In the genomic region with DNA sequence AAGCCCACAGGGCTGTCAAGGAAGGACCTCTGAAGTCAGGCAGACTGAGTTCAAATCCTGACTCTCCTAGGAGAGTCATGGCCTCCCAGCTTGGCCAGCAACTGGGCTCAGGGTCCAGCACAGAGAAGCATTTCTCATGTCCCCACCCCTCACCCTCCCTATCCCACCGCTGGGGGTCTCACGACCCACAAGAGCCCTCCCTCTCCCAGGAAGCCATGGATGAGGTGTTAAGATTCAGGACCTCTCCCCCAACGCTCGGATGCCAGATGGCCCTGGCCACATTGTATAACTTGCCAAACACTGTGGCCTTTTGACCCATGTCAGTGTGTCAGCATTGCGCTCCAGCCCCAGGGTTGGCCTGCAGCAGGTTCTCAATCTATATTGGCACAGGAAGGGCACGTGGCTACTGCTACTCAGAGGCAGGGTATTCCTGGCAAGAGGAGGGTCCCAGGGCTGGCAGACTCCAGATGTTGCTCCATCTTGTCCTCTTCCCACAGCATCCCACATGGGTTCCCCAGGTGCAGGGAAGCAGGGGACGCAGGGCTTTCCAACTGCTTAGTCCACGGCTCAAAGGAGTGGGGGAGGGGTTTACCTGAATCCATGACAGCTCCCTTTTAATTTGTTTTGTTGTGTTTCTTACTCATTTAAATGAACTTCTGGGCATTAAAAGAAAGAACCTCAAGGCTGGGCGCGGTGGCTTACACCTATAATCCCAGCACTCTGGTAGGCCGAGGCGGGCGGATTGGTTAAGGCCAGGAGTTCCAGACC, we compare ENCODE assay signal across 10 cellular contexts. TPM values are rescaled to one million over a fixed set of nuclear protein-coding genes. Genes with fewer than 3 reads are reported as not detected.
DNase-seq lines count a peak whose midpoint lies in the region; ATAC-seq and TF ChIP-seq lines count a peak whose summit lies in the region.
"Had no signal": no experiment of that assay in that cellular context is flagged by ENCODE, and none has a peak within 500 bp of the region (broad histone marks: within the 10 kb centered on the region; RNA-seq: fewer than 3 reads in every experiment).

No MANE protein-coding gene starts in this region.

- in situ Hi-C loops in IMR-90 (cut with MboI; ENCODE audit: low sequenced_read_pairs), result no loop called here

- H3K9ac ChIP-seq in IMR-90 (ENCODE audit: low read depth, low read length), result no peak overlapping the region
- no peak overlapping the region for H3K9ac ChIP-seq in parathyroid adenoma

- H3K27ac Mint-ChIP-seq in CD8-positive, alpha-beta T cell, result peak overlapping the region; percentile 45
- H3K27ac Mint-ChIP-seq in central memory CD8-positive, alpha-beta T cell (ENCODE audit: low read depth), result no peak overlapping the region

- peak overlapping the region; percentile 12; the same call in 1 of the 2 replicates for H4K5ac ChIP-seq in IMR-90 (ENCODE audit: low read depth, low read length)

- DNase-seq in CD8-positive, alpha-beta T cell, result no peak
- DNase-seq in IMR-90, result no peak
- no peak for DNase-seq in central memory CD8-positive, alpha-beta T cell (ENCODE audit: low spot score in 2 of 2)
- DNase-seq in kidney tubule cell (ENCODE audit: low spot score), result no peak
- DNase-seq: amniotic stem cell, DMS153, SHP77 treated with DMSO at 0.1 percent for 48 hours had no signal

- H3K4me2 ChIP-seq in IMR-90 (ENCODE audit: low read depth, low read length), result no peak overlapping the region; the same call in 1 of the 2 replicates
- no peak overlapping the region for H3K4me2 ChIP-seq in parathyroid adenoma (ENCODE audit: low read length)

- peaks cover under 1% of the 10 kb centered on the region for H3K36me3 ChIP-seq in CD8-positive, alpha-beta T cell (ENCODE audit: insufficient read depth, low read length)
- peaks cover 45% of the 10 kb centered on the region for H3K36me3 ChIP-seq in IMR-90 (ENCODE audit: control insufficient read depth, insufficient read depth, low read length)
- H3K36me3 ChIP-seq in parathyroid adenoma (ENCODE audit: control insufficient read depth, insufficient read depth, low read length), result no peaks in the 10 kb centered on the region

- H2BK5ac ChIP-seq in IMR-90 (ENCODE audit: low read depth, low read length, poor library complexity, severe bottlenecking), result peak overlapping the region; percentile 72

- H3K4me1 ChIP-seq in CD8-positive, alpha-beta T cell (ENCODE audit: insufficient read depth, low read length), result peaks cover 95% of the 10 kb centered on the region
- H3K4me1 ChIP-seq in IMR-90 (ENCODE audit: control insufficient read depth, insufficient read depth, low read length) (peaks cover 65% of the 10 kb centered on the region), parathyroid adenoma (peaks cover 30% of the 10 kb centered on the region)

- peaks cover 93% of the 10 kb centered on the region for H3K4me1 Mint-ChIP-seq in CD8-positive, alpha-beta T cell (ENCODE audit: low read depth)
- H3K4me1 Mint-ChIP-seq in central memory CD8-positive, alpha-beta T cell, result peaks cover 93% of the 10 kb centered on the region

- H3K4me3 Mint-ChIP-seq in CD8-positive, alpha-beta T cell, result no peak overlapping the region
- H3K4me3 Mint-ChIP-seq in central memory CD8-positive, alpha-beta T cell, result peak overlapping the region; percentile 31

- no TSS peak for BruUV-seq in IMR-90 (replicated peaks; lab: Mats Ljungman, UMichigan)

- H3K23ac ChIP-seq in IMR-90 (ENCODE audit: low read depth, low read length), result peak overlapping the region; percentile 58

- TF ChIP-seq POLR2A in IMR-90 (IDR thresholded peaks at IDR 0.05; ENCODE audit: low read depth, low read length), result no peak

- TF ChIP-seq RAD21 in IMR-90 (IDR thresholded peaks at IDR 0.05; ENCODE audit: low read length), result no peak

- intact Hi-C loops in CD8-positive, alpha-beta T cell (cut with DNase I, micrococcal nuclease), result no loop called here
- intact Hi-C loops in IMR-90 (cut with micrococcal nuclease), result no loop called here

- no peaks in the 10 kb centered on the region for H3K27me3 Mint-ChIP-seq in CD8-positive, alpha-beta T cell (ENCODE audit: low read depth)
- no peaks in the 10 kb centered on the region for H3K27me3 Mint-ChIP-seq in central memory CD8-positive, alpha-beta T cell

- H2AK9ac ChIP-seq in IMR-90 (replicated peaks; ENCODE audit: low read depth, low read length, poor library complexity), result peak overlapping the region; percentile 17

- CTCF ChIA-PET in CD8-positive, alpha-beta T cell (lab: Charles Lee), result interaction anchor here (0.9 to 2.9 kb wide), 2 partner anchors 16 to 125 kb away, joined by 3 to 14 read pairs; no protein-coding TSS in a partner anchor
- CTCF ChIA-PET in IMR-90 (lab: Yijun Ruan, JAX), result no interaction called here

- ATAC-seq in CD8-positive, alpha-beta T cell, result no peak
- no peak for ATAC-seq in IMR-90 (ENCODE audit: low read depth)
- ATAC-seq in central memory CD8-positive, alpha-beta T cell (replicated peaks; ENCODE audit: extremely low read depth, poor library complexity, severe bottlenecking), result no peak
- ATAC-seq in GM19455 (IDR thresholded peaks at IDR 0.05; ENCODE audit: unreplicated experiment), result no peak
- no peak for ATAC-seq in HG02981 (IDR thresholded peaks at IDR 0.05; ENCODE audit: unreplicated experiment)

- peak overlapping the region; percentile 78 for H3K4ac ChIP-seq in IMR-90 (ENCODE audit: low read depth, low read length)

- no peak overlapping the region for H2AFZ ChIP-seq in IMR-90 (replicated peaks; ENCODE audit: low read length, poor library complexity)
- H2AFZ ChIP-seq in parathyroid adenoma, result no peak overlapping the region

- peaks cover 81% of the 10 kb centered on the region for H4K20me1 ChIP-seq in IMR-90 (ENCODE audit: insufficient read depth, low read length)

- H3K27ac ChIP-seq in CD8-positive, alpha-beta T cell (ENCODE audit: low read depth, low read length), result no peak overlapping the region
- H3K27ac ChIP-seq in IMR-90 (ENCODE audit: insufficient read depth, low read length) (peak overlapping the region; percentile 0; the same call in 1 of the 2 replicates), parathyroid adenoma (peak overlapping the region; percentile 7)

- H4K91ac ChIP-seq in IMR-90 (ENCODE audit: insufficient read depth, low read depth, low read length), result peak overlapping the region; percentile 34

- H3K9me3 ChIP-seq in CD8-positive, alpha-beta T cell (ENCODE audit: low read length), result no peaks in the 10 kb centered on the region
- H3K9me3 ChIP-seq in IMR-90 (ENCODE audit: control insufficient read depth, insufficient read depth, low read length), result no peaks in the 10 kb centered on the region
- no peaks in the 10 kb centered on the region for H3K9me3 ChIP-seq in parathyroid adenoma (ENCODE audit: control insufficient read depth, low read length)

- H2BK15ac ChIP-seq in IMR-90 (ENCODE audit: low read depth, low read length), result no peak overlapping the region; the same call in 2 of the 3 replicates

- POLR2A ChIA-PET in CD8-positive, alpha-beta T cell (lab: Charles Lee), result interaction anchor here (0.9 to 1.4 kb wide), 2 partner anchors 17 to 26 kb away, joined by 3 read pairs; no protein-coding TSS in a partner anchor
- POLR2A ChIA-PET in IMR-90 (lab: Charles Lee; ENCODE audit: unreplicated experiment), result no interaction called here

- peaks cover under 1 to 73% of the 10 kb centered on the region in 2 experiments; a peak in 3 of 4 replicates for H3K79me1 ChIP-seq in IMR-90 (ENCODE audit: low read depth in 1 of 2, low read length in 2 of 2)

- dilution Hi-C loops in IMR-90 (cut with HindIII; ENCODE audit: low sequenced_read_pairs, unreplicated experiment), result no loop called here

- peak overlapping the region; percentile 6; the same call in 1 of the 2 replicates for H3K18ac ChIP-seq in IMR-90 (ENCODE audit: low read depth, low read length)

- peaks cover 47% of the 10 kb centered on the region for H3K9me1 ChIP-seq in IMR-90 (ENCODE audit: insufficient read depth, low read length)

- no peak overlapping the region for H3K56ac ChIP-seq in IMR-90 (ENCODE audit: extremely low read depth, insufficient read depth, low read length)

- 100% methylated on average over 1 of the region's 13 CpGs; no CpG with 5 or more reads in 1 of the 2 experiments for WGBS in IMR-90 (ENCODE audit: extremely low coverage in 2 of 2, insufficient read length in 1 of 2), 2 experiments

- H3K27me3 ChIP-seq in CD8-positive, alpha-beta T cell (ENCODE audit: insufficient read depth, low read length), result no peaks in the 10 kb centered on the region
- H3K27me3 ChIP-seq in IMR-90 (ENCODE audit: control insufficient read depth, insufficient read depth, low read length) (no peaks in the 10 kb centered on the region), parathyroid adenoma (ENCODE audit: control insufficient read depth, insufficient read depth, low read length) (no peaks in the 10 kb centered on the region)

- H3K14ac ChIP-seq in IMR-90 (replicated peaks; ENCODE audit: low read depth, low read length), result peak overlapping the region; percentile 72

- no peaks in the 10 kb centered on the region for H3K9me3 Mint-ChIP-seq in CD8-positive, alpha-beta T cell
- no peaks in the 10 kb centered on the region for H3K9me3 Mint-ChIP-seq in central memory CD8-positive, alpha-beta T cell

- peak overlapping the region; percentile 21; the same call in 1 of the 2 replicates for H2BK20ac ChIP-seq in IMR-90 (ENCODE audit: low read depth, low read length)

- H2BK120ac ChIP-seq in IMR-90 (ENCODE audit: low read depth, low read length), result peak overlapping the region; percentile 33

- peak overlapping the region; percentile 44 to 79; a peak in 3 of 4 replicates for H4K8ac ChIP-seq in IMR-90 (ENCODE audit: low read depth in 2 of 2, low read length in 2 of 2)

- H2AK5ac ChIP-seq in IMR-90 (ENCODE audit: low read depth, low read length), result peak overlapping the region; percentile 72; the same call in 1 of the 2 replicates

- H3K36me3 Mint-ChIP-seq in CD8-positive, alpha-beta T cell, result peaks cover 40% of the 10 kb centered on the region
- peaks cover 21% of the 10 kb centered on the region for H3K36me3 Mint-ChIP-seq in central memory CD8-positive, alpha-beta T cell (ENCODE audit: insufficient read depth)

- H3K4me3 ChIP-seq in CD8-positive, alpha-beta T cell (ENCODE audit: low read depth, low read length), result no peak overlapping the region
- H3K4me3 ChIP-seq in IMR-90 (ENCODE audit: insufficient read depth, low read depth, low read length), result no peak overlapping the region
- no peak overlapping the region for H3K4me3 ChIP-seq in parathyroid adenoma (ENCODE audit: low read depth, low read length)

- TF ChIP-seq CTCF in CD8-positive, alpha-beta T cell (IDR thresholded peaks at IDR 0.05), result no peak
- TF ChIP-seq CTCF in IMR-90 (conservative IDR thresholded peaks at IDR 0.05; ENCODE audit: low read depth, low read length) (no peak), parathyroid adenoma (IDR thresholded peaks at IDR 0.05) (no peak)

- H3K79me2 ChIP-seq in parathyroid adenoma, result peaks cover 13% of the 10 kb centered on the region

TF ChIP-seq in IMR-90, 13 proteins besides CTCF, POLR2A, EP300 and RAD21 (continues in another document):
- no peak for TF ChIP-seq CEBPB (IDR thresholded peaks at IDR 0.05; ENCODE audit: low read depth, low read length)
- no peak for TF ChIP-seq CHD1 (IDR thresholded peaks at IDR 0.05; ENCODE audit: low read depth, low read length)
- no peak for TF ChIP-seq BHLHE40 (IDR thresholded peaks at IDR 0.05; ENCODE audit: low read depth, low read length)

RNA-seq across cellular contexts. Expression of a gene that starts 10.5 kb away (rescaled TPM):
- total RNA-seq in CD8-positive, alpha-beta T cell, result 10 to 100 TPM; 85.0 to 97.2 TPM
- 203 and 395 TPM in 2 replicates for total RNA-seq in IMR-90 (2012; rRNA removed)
- polyA plus RNA-seq in IMR-90 (2012; rRNA removed), result 200 and 208 TPM in 2 replicates
- 557 and 944 TPM in 2 replicates for polyA plus RNA-seq in IMR-90 (2012; cell fraction: cytosol; rRNA removed)
- polyA plus RNA-seq in IMR-90 (2012; cell fraction: nucleus; rRNA removed; ENCODE audit: low replicate concordance), result 202 and 690 TPM in 2 replicates
